ENCODE assay signal across 1 cellular context in genomic region chr4:71570492-71570891, GRCh38.
TF ChIP-seq lines count a peak whose summit lies in the region.

No MANE protein-coding gene starts in this region.

TF ChIP-seq in GM23338, 12 proteins besides CTCF, POLR2A, EP300 and RAD21 (continued from another document):
- TF ChIP-seq ZNF462 (CRISPR knock-in tag; IDR thresholded peaks at IDR 0.05) (no peak), EZH2phosphoT487 (IDR thresholded peaks at IDR 0.05; ENCODE audit: unreplicated experiment) (no peak), NANOG (IDR thresholded peaks at IDR 0.05; ENCODE audit: borderline replicate concordance) (no peak), REST (IDR thresholded peaks at IDR 0.05; ENCODE audit: unreplicated experiment) (no peak), JUNB (IDR thresholded peaks at IDR 0.05; ENCODE audit: unreplicated experiment) (no peak), ZNF331 (CRISPR knock-in tag; IDR thresholded peaks at IDR 0.05; ENCODE audit: low read depth) (no peak), CREB1 (CRISPR knock-in tag; IDR thresholded peaks at IDR 0.05; ENCODE audit: low read depth) (no peak), POLR2AphosphoS5 (IDR thresholded peaks at IDR 0.05; ENCODE audit: low read depth) (no peak), ETS1 (IDR thresholded peaks at IDR 0.05) (no peak), STAT1 (IDR thresholded peaks at IDR 0.05; ENCODE audit: unreplicated experiment) (no peak), ZNF114 (CRISPR knock-in tag; IDR thresholded peaks at IDR 0.05) (no peak)
TF ChIP-seq in GM23338: peak in this region for 0.
